In genomic region chr11:71792621-71793235, GRCh38 we compare ENCODE assay signal across 8 cellular contexts. TPM values are rescaled to one million over a fixed set of nuclear protein-coding genes. Genes with fewer than 3 reads are reported as not detected.
A peak's percentile ranks its signal among the peaks of the same experiment; 100 is the strongest.
DNase-seq lines count a peak whose midpoint lies in the region; ATAC-seq, FAIRE-seq and TF ChIP-seq lines count a peak whose summit lies in the region.
"Not testable (repeated sequence)": the region's sequence is repeated elsewhere in the genome, so short reads cannot be mapped to it uniquely, and the experiment has no call there.

No MANE protein-coding gene starts in this region.

- TF ChIP-seq CTCF in D721Med (IDR thresholded peaks at IDR 0.05; ENCODE audit: insufficient read depth, missing control alignments) (peak; percentile 52), RWPE2 (IDR thresholded peaks at IDR 0.05; ENCODE audit: poor library complexity, severe bottlenecking) (peak; percentile 41), mammary epithelial cell (conservative IDR thresholded peaks at IDR 0.05 in 1 of 2, IDR thresholded peaks at IDR 0.05 in 1 of 2; ENCODE audit: extremely low read depth in 1 of 2, insufficient read depth in 1 of 2, low read depth in 1 of 2, low read length in 2 of 2) (peak; percentile 35 to 57), heart right ventricle (IDR thresholded peaks at IDR 0.05) (peak; percentile 40 to 70 (median 66)), osteoblast (IDR thresholded peaks at IDR 0.05; ENCODE audit: extremely low read depth, low read depth, low read length) (peak; percentile 45), suprapubic skin (IDR thresholded peaks at IDR 0.05) (peak; percentile 39 to 65)

- not testable (repeated sequence) for H4K20me1 ChIP-seq in mammary epithelial cell (ENCODE audit: insufficient read depth, low read length); osteoblast (ENCODE audit: insufficient read depth, low read length)

- not testable (repeated sequence) for ATAC-seq in RWPE2 (ENCODE audit: low read depth); heart right ventricle

- H3K27ac ChIP-seq in RWPE2 (ENCODE audit: poor library complexity, severe bottlenecking); heart right ventricle; osteoblast (ENCODE audit: low read depth, low read length); suprapubic skin: not testable (repeated sequence)
- peak overlapping the region; percentile 11 for H3K27ac ChIP-seq in mammary epithelial cell (ENCODE audit: insufficient read depth, low read depth, low read length)

- in situ Hi-C loops in KBM-7 (cut with MboI; ENCODE audit: low pct_unique_long_range_greater_than_20kb, low sequenced_read_pairs); mammary epithelial cell (cut with MboI; ENCODE audit: low sequenced_read_pairs in 2 of 2): not testable (repeated sequence)

- CTCF ChIA-PET in mammary epithelial cell (lab: Charles Lee; ENCODE audit: low non-redundant PET) = not testable (repeated sequence)

- H3K9ac ChIP-seq in mammary epithelial cell (ENCODE audit: insufficient read depth, low read length) = not testable (repeated sequence)

- not testable (repeated sequence) for H3K4me2 ChIP-seq in mammary epithelial cell (ENCODE audit: insufficient read depth, low read depth, low read length); osteoblast (ENCODE audit: insufficient read depth, low read length)

- H3K27me3 ChIP-seq in RWPE2 (ENCODE audit: insufficient read depth, poor library complexity, severe bottlenecking); mammary epithelial cell (ENCODE audit: insufficient read depth, low read length); heart right ventricle; osteoblast (ENCODE audit: insufficient read depth, low read length); suprapubic skin: not testable (repeated sequence)

- H3K36me3 ChIP-seq in RWPE2 (ENCODE audit: low read depth); mammary epithelial cell (ENCODE audit: insufficient read depth, low read length); heart right ventricle; osteoblast (ENCODE audit: insufficient read depth, low read length); suprapubic skin: not testable (repeated sequence)

- not testable (repeated sequence) for H3K9me3 ChIP-seq in RWPE2 (ENCODE audit: severe bottlenecking); mammary epithelial cell (replicated peaks; ENCODE audit: insufficient read depth, low read length); heart right ventricle; osteoblast (ENCODE audit: low read depth, low read length); suprapubic skin

- dilution Hi-C loops in mammary epithelial cell (cut with HindIII; ENCODE audit: low sequenced_read_pairs) = not testable (repeated sequence)

- H2AFZ ChIP-seq in mammary epithelial cell (ENCODE audit: low read depth, low read length); osteoblast (ENCODE audit: low read length): not testable (repeated sequence)

- FAIRE-seq in D721Med (lab: Jason Lieb, UNC) = not testable (repeated sequence)

- H3K4me1 ChIP-seq in RWPE2 (ENCODE audit: insufficient read depth, poor library complexity, severe bottlenecking) (peaks cover 11% of the 10 kb centered on the region), mammary epithelial cell (ENCODE audit: insufficient read depth, low read length) (peaks cover 40% of the 10 kb centered on the region), osteoblast (ENCODE audit: insufficient read depth, low read length) (peaks cover 25% of the 10 kb centered on the region)
- H3K4me1 ChIP-seq in heart right ventricle, suprapubic skin: not testable (repeated sequence)

- H3K4me3 ChIP-seq in RWPE2 (ENCODE audit: severe bottlenecking); mammary epithelial cell (replicated peaks in 1 of 3; ENCODE audit: insufficient read depth in 1 of 3, low read depth in 2 of 3, low read length in 3 of 3); heart right ventricle; osteoblast (ENCODE audit: insufficient read depth, low read length); suprapubic skin: not testable (repeated sequence)

- WGBS in mammary epithelial cell (ENCODE audit: low coverage, missing lambda C conversion rate) = 7% methylated on average over 3 of the region's 6 CpGs
- 64 to 68% methylated on average over 5 of the region's 6 CpGs for WGBS in heart right ventricle, 2 donors
- WGBS in suprapubic skin = 61% methylated on average over 6 of the region's 6 CpGs

- H3K79me2 ChIP-seq in mammary epithelial cell (ENCODE audit: insufficient read depth, low read length); osteoblast (ENCODE audit: insufficient read depth, low read length): not testable (repeated sequence)

- not testable (repeated sequence) for BruUV-seq in mammary epithelial cell (replicated peaks; lab: Mats Ljungman, UMichigan)

- DNase-seq in D721Med (ENCODE audit: insufficient read length, low spot score); RWPE2 (ENCODE audit: low spot score); osteoblast (ENCODE audit: insufficient read length, low spot score, missing footprints); suprapubic skin (ENCODE audit: low spot score in 2 of 2): not testable (repeated sequence)
- DNase-seq in KBM-7 (peak; percentile 54), mammary epithelial cell (peak; percentile 69), heart right ventricle (peak in 1 of 2 donors; percentile 46)
- DNase-seq in activated CD8-positive, alpha-beta memory T cell treated with anti-CD3 and anti-CD28 coated beads for 24 hours = peak; percentile 70

- not testable (repeated sequence) for TF ChIP-seq POLR2A in suprapubic skin (IDR thresholded peaks at IDR 0.05)

- not testable (repeated sequence) for TF ChIP-seq EP300 in suprapubic skin (IDR thresholded peaks at IDR 0.05)

- intact Hi-C loops in mammary epithelial cell (cut with micrococcal nuclease) = loop anchor here (2.0 to 5.0 kb wide), 2 partner anchors 20 to 390 kb away; no protein-coding TSS in a partner anchor
- intact Hi-C loops in heart right ventricle (cut with DNase I) = not testable (repeated sequence)

RNA-seq across cellular contexts. Expression of gene DEFB108B, which starts 40.3 kb away (rescaled TPM):
- not detected for total RNA-seq in mammary epithelial cell
- not detected for polyA plus RNA-seq in mammary epithelial cell
- not detected for polyA minus RNA-seq in mammary epithelial cell
- not detected for total RNA-seq in heart right ventricle
- polyA plus RNA-seq in heart right ventricle = not detected
- not detected in 2 replicates for total RNA-seq in osteoblast
- total RNA-seq in suprapubic skin = not detected
